In genomic region chr3:50260027-50260941, GRCh38 we compare ENCODE assay signal across 8 cellular contexts. TPM values are rescaled to one million over a fixed set of nuclear protein-coding genes. Genes with fewer than 3 reads are reported as not detected.
DNase-seq lines count a peak whose midpoint lies in the region; ATAC-seq, FAIRE-seq and TF ChIP-seq lines count a peak whose summit lies in the region.

No MANE protein-coding gene starts in this region.

- POLR2A ChIA-PET in H1 (lab: Charles Lee; ENCODE audit: partially characterized antibody) = interaction anchor here (0.6 to 4.3 kb wide), 20 partner anchors 11 to 134 kb away, joined by 3 to 35 read pairs (median 4); partner anchors contain the start of genes GNAI2, HYAL2, IFRD2 and SEMA3B

- peaks cover 2% of the 10 kb centered on the region; the same call in 1 of the 2 replicates for H3K23me2 ChIP-seq in H1 (ENCODE audit: low read depth, low read length)

- peak overlapping the region; percentile 83 for H4K91ac ChIP-seq in H1 (replicated peaks; ENCODE audit: insufficient read length, low read length)

- H3K4me3 ChIP-seq in BE2C (ENCODE audit: low read depth, low read length) (peak overlapping the region; percentile 65), H1 (ENCODE audit: extremely low read depth in 1 of 4, insufficient read depth in 2 of 4, low read depth in 3 of 4, low read length in 4 of 4) (peak overlapping the region; percentile 11 to 60 (median 34)), mesodermal cell (ENCODE audit: extremely low read depth, insufficient read depth, low read length, poor library complexity, severe bottlenecking) (peak overlapping the region; percentile 25)

- H3K27me3 ChIP-seq in BE2C = no peaks in the 10 kb centered on the region
- no peaks in the 10 kb centered on the region for H3K27me3 ChIP-seq in H1 (replicated peaks in 1 of 4; ENCODE audit: control insufficient read depth in 3 of 4, extremely low read depth in 1 of 4, insufficient read depth in 3 of 4, low read length in 3 of 4)

- H4K8ac ChIP-seq in H1 (ENCODE audit: extremely low read depth, insufficient read depth, low read length) = peak overlapping the region; percentile 83

- H4K20me1 ChIP-seq in H1 (replicated peaks in 1 of 2; ENCODE audit: control insufficient read depth in 1 of 2, insufficient read depth in 2 of 2, low read length in 2 of 2) = peaks cover 2 to 7% of the 10 kb centered on the region in 2 experiments

- WGBS in H1 (ENCODE audit: extremely low coverage in 1 of 2, insufficient coverage in 1 of 2, insufficient read length in 1 of 2, insufficient replicate concordance in 2 of 2, low coverage in 1 of 2, low lambda C conversion rate in 2 of 2, missing lambda C conversion rate in 1 of 2), 2 experiments = 5% methylated on average over 53 of the region's 70 CpGs; no CpG with 5 or more reads in 1 of the 2 experiments
- 4% methylated on average over 45 to 59 of the region's 70 CpGs for WGBS in mesodermal cell (ENCODE audit: insufficient coverage in 2 of 2), 2 experiments

- H3K4me1 ChIP-seq in BE2C = peaks cover 4% of the 10 kb centered on the region
- H3K4me1 ChIP-seq in H1 (replicated peaks in 1 of 4; ENCODE audit: control insufficient read depth in 3 of 4, insufficient read depth in 4 of 4, low read length in 3 of 4) = peaks cover 0 to 27% (median 22%) of the 10 kb centered on the region in 4 experiments; a peak in 6 of 7 replicates
- peaks cover 64% of the 10 kb centered on the region for H3K4me1 ChIP-seq in mesodermal cell (ENCODE audit: control insufficient read depth, insufficient read depth, low read length, poor library complexity, severe bottlenecking)

- H3K27ac ChIP-seq in H1 (ENCODE audit: low read depth, low read length) (peak overlapping the region; percentile 89), mesodermal cell (ENCODE audit: low read depth, low read length, severe bottlenecking) (peak overlapping the region; percentile 99)

- peak overlapping the region; percentile 41 to 79 (median 62) for H3K9ac ChIP-seq in H1 (replicated peaks in 1 of 4; ENCODE audit: extremely low read depth in 1 of 4, low read depth in 3 of 4, low read length in 3 of 4)

- no peak overlapping the region for H2BK120ac ChIP-seq in H1 (replicated peaks; ENCODE audit: low read depth, low read length)

- peak overlapping the region; percentile 81 for H4K5ac ChIP-seq in H1 (ENCODE audit: insufficient read length, low read depth, low read length)

- H3K56ac ChIP-seq in H1 (replicated peaks; ENCODE audit: insufficient read length, low read depth, low read length) = peak overlapping the region; percentile 23

- no peak overlapping the region for H2BK20ac ChIP-seq in H1 (ENCODE audit: low read length)

- TF ChIP-seq RAD21 in H1 (IDR thresholded peaks at IDR 0.05 in 1 of 2, conservative IDR thresholded peaks at IDR 0.05 in 1 of 2; ENCODE audit: low read depth in 2 of 2, low read length in 2 of 2) = peak; percentile 79 to 90

- H3K4me2 ChIP-seq in H1 (ENCODE audit: insufficient read depth in 1 of 2, low read depth in 2 of 2, low read length in 2 of 2) = peak overlapping the region; percentile 40 to 73; a peak in 3 of 4 replicates

- TF ChIP-seq CTCF in BE2C (IDR thresholded peaks at IDR 0.05; ENCODE audit: low read depth, low read length) (peak; percentile 66), H1 (IDR thresholded peaks at IDR 0.05; ENCODE audit: control extremely low read depth in 1 of 3, insufficient read depth in 1 of 3, low read depth in 1 of 3, low read length in 3 of 3) (peak in 2 of 3 experiments; percentile 93 to 96; a peak in 3 of 4 replicates)

- no peak overlapping the region for H3K23ac ChIP-seq in H1 (ENCODE audit: insufficient read length)

- peak in 1 of 2 experiments; percentile 9; a peak in 1 of 3 replicates for TF ChIP-seq EP300 in H1 (IDR thresholded peaks at IDR 0.05; ENCODE audit: borderline replicate concordance in 1 of 2, low read depth in 2 of 2, low read length in 2 of 2)

- DNase-seq in BE2C = peak; percentile 88
- peak; percentile 70 for DNase-seq in NOMO-1 treated with DMSO at 0.1 percent for 48 hours (lab: John Stamatoyannopoulos, UW; ENCODE audit: unreplicated experiment)
- peak; percentile 77 to 84 (median 80) for DNase-seq in activated CD8-positive, alpha-beta memory T cell treated with anti-CD3 and anti-CD28 coated beads for 48 hours (ENCODE audit: low read depth in 2 of 3, low spot score in 2 of 3)
- DNase-seq in H1 (ENCODE audit: low read depth in 1 of 2, low spot score in 2 of 2) = peak in 1 of 2 experiments; percentile 97
- peak; percentile 78 for DNase-seq in stimulated activated CD8-positive, alpha-beta memory T cell treated with anti-CD3 and anti-CD28 coated beads, Interleukin-15, amount 100 ng/mL, for 24 hours (ENCODE audit: low read depth)

- H3K4ac ChIP-seq in H1 (replicated peaks; ENCODE audit: insufficient read length, low read depth, low read length) = peak overlapping the region; percentile 79

- ATAC-seq in GM19023 (IDR thresholded peaks at IDR 0.05; ENCODE audit: unreplicated experiment) (peak; percentile 85), HG03342 (IDR thresholded peaks at IDR 0.05; ENCODE audit: unreplicated experiment) (peak; percentile 86)

- H2BK15ac ChIP-seq in H1 (ENCODE audit: low read length) = peak overlapping the region; percentile 92; the same call in 1 of the 2 replicates

- H3K36me3 ChIP-seq in BE2C = peaks cover 4% of the 10 kb centered on the region
- H3K36me3 ChIP-seq in H1 (ENCODE audit: control insufficient read depth in 2 of 4, insufficient read depth in 4 of 4, low read length in 3 of 4) = peaks cover 13 to 24% (median 17%) of the 10 kb centered on the region in 4 experiments; a peak in 7 of 8 replicates
- H3K36me3 ChIP-seq in mesodermal cell (ENCODE audit: control insufficient read depth, insufficient read depth, low read length) = peaks cover 41% of the 10 kb centered on the region

- H3K14ac ChIP-seq in H1 (ENCODE audit: insufficient read length) = no peak overlapping the region

- peak in 1 of 2 experiments; percentile 84; a peak in 2 of 3 replicates for TF ChIP-seq POLR2A in H1 (IDR thresholded peaks at IDR 0.05; ENCODE audit: control extremely low read depth in 1 of 2, low read depth in 2 of 2, low read length in 2 of 2)

- H3K9me3 ChIP-seq in BE2C (no peaks in the 10 kb centered on the region), H1 (ENCODE audit: insufficient read depth in 2 of 2, low read depth in 1 of 2, low read length in 1 of 2) (no peaks in the 10 kb centered on the region), mesodermal cell (ENCODE audit: control insufficient read depth, low read length) (no peaks in the 10 kb centered on the region)

- H3K79me1 ChIP-seq in H1 (ENCODE audit: low read depth, low read length) = no peaks in the 10 kb centered on the region

- CTCF ChIA-PET in H1 (lab: Charles Lee; ENCODE audit: partially characterized antibody) = interaction anchor here (0.9 to 53.5 kb wide), 11 partner anchors 9 to 94 kb away, joined by 3 to 2149 read pairs (median 13); partner anchors contain the start of genes GNAI2, GNAT1, HYAL2 and IFRD2

- H3K18ac ChIP-seq in H1 (ENCODE audit: extremely low read depth, low read length) = peak overlapping the region; percentile 86

- H2AFZ ChIP-seq in H1 (ENCODE audit: low read length) = no peak overlapping the region

- H2BK5ac ChIP-seq in H1 (ENCODE audit: low read depth, low read length) = peak overlapping the region; percentile 27

- FAIRE-seq in H1 (lab: Jason Lieb, UNC) = no peak

- no peak overlapping the region for H2AK5ac ChIP-seq in H1 (ENCODE audit: low read depth, low read length)

- H2BK12ac ChIP-seq in H1 (ENCODE audit: low read depth, low read length) = peak overlapping the region; percentile 78; the same call in 1 of the 2 replicates

- H3K79me2 ChIP-seq in H1 (ENCODE audit: control insufficient read depth in 1 of 2, insufficient read depth in 2 of 2, low read length in 2 of 2) = no peaks in the 10 kb centered on the region

RNA-seq across cellular contexts. Expression of gene SEMA3B, which starts 8.7 kb away (rescaled TPM):
- polyA plus RNA-seq in BE2C (2012; ENCODE audit: insufficient read depth, insufficient read length, low read depth) = 1.5 TPM
- total RNA-seq in H1 (2021; fragmentation: NEBNext Ultra II Directional; extraction: Animal tissue kit (Norgen Biotek cat#: 25700)) = 4.7 and 4.8 TPM in 2 replicates
- 3.0 and 7.1 TPM in 2 replicates for polyA plus RNA-seq in H1 (2011; rRNA removed)
- polyA plus RNA-seq in H1 (2011; cell fraction: cytosol; rRNA removed) = 7.4 TPM
- polyA plus RNA-seq in H1 (2011; cell fraction: nucleus; rRNA removed) = 37.5 TPM
- polyA plus RNA-seq in H1 (2012, experiment 1 of 2) = 3.1 to 6.7 TPM (median 5.4 TPM) in 4 replicates
- 2.1 TPM for polyA plus RNA-seq in H1 (2012, experiment 2 of 2)
- polyA plus RNA-seq in H1 (2013, experiment 1 of 2) = 2.4 TPM
- 2.4 TPM for polyA plus RNA-seq in H1 (2013, experiment 2 of 2)
- polyA minus RNA-seq in H1 (2011; rRNA and poly(A)+ RNA removed) = 1.2 and 1.4 TPM in 2 replicates
- 9.0 TPM for polyA minus RNA-seq in H1 (2011; cell fraction: cytosol; rRNA and poly(A)+ RNA removed)
- polyA minus RNA-seq in H1 (2011; cell fraction: nucleus; rRNA and poly(A)+ RNA removed) = 6.6 TPM
- 6.8 TPM for polyA plus RNA-seq in mesodermal cell (2013, experiment 1 of 2)
- polyA plus RNA-seq in mesodermal cell (2013, experiment 2 of 2) = 6.1 TPM

RNA-seq across cellular contexts. Expression of gene LSMEM2, which starts 18.6 kb away (rescaled TPM):
- polyA plus RNA-seq in BE2C (2012; ENCODE audit: insufficient read depth, insufficient read length, low read depth) = not detected
- total RNA-seq in H1 (2021; fragmentation: NEBNext Ultra II Directional; extraction: Animal tissue kit (Norgen Biotek cat#: 25700)) = 0.57 and 0.58 TPM in 2 replicates
- polyA plus RNA-seq in H1 (2011; rRNA removed) = 0.68 and 0.94 TPM in 2 replicates
- polyA plus RNA-seq in H1 (2011; cell fraction: cytosol; rRNA removed) = 0.74 TPM
- 1.1 TPM for polyA plus RNA-seq in H1 (2011; cell fraction: nucleus; rRNA removed)
- polyA plus RNA-seq in H1 (2012, experiment 1 of 2) = 0.37 to 0.74 TPM (median 0.57 TPM) in 4 replicates
- 0.38 TPM for polyA plus RNA-seq in H1 (2012, experiment 2 of 2)
- polyA plus RNA-seq in H1 (2013, experiment 1 of 2) = 0.20 TPM
- 0.15 TPM for polyA plus RNA-seq in H1 (2013, experiment 2 of 2)
- polyA minus RNA-seq in H1 (2011; rRNA and poly(A)+ RNA removed) = 0.63 and 0.69 TPM in 2 replicates
- polyA minus RNA-seq in H1 (2011; cell fraction: cytosol; rRNA and poly(A)+ RNA removed) = not detected
- polyA minus RNA-seq in H1 (2011; cell fraction: nucleus; rRNA and poly(A)+ RNA removed) = not detected
- polyA plus RNA-seq in mesodermal cell (2013, experiment 1 of 2) = not detected
- polyA plus RNA-seq in mesodermal cell (2013, experiment 2 of 2) = not detected

RNA-seq across cellular contexts. Expression of gene GNAI2, which starts 24.3 kb away (rescaled TPM):
- 107 TPM for polyA plus RNA-seq in BE2C (2012; ENCODE audit: insufficient read depth, insufficient read length, low read depth)
- 168 and 169 TPM in 2 replicates for total RNA-seq in H1 (2021; fragmentation: NEBNext Ultra II Directional; extraction: Animal tissue kit (Norgen Biotek cat#: 25700))
- 516 and 539 TPM in 2 replicates for polyA plus RNA-seq in H1 (2011; rRNA removed)
- 378 TPM for polyA plus RNA-seq in H1 (2011; cell fraction: cytosol; rRNA removed)
- 319 TPM for polyA plus RNA-seq in H1 (2011; cell fraction: nucleus; rRNA removed)
- 135 to 260 TPM (median 228 TPM) in 4 replicates for polyA plus RNA-seq in H1 (2012, experiment 1 of 2)
- polyA plus RNA-seq in H1 (2012, experiment 2 of 2) = 195 TPM
- polyA plus RNA-seq in H1 (2013, experiment 1 of 2) = 215 TPM
- 242 TPM for polyA plus RNA-seq in H1 (2013, experiment 2 of 2)
- 310 and 337 TPM in 2 replicates for polyA minus RNA-seq in H1 (2011; rRNA and poly(A)+ RNA removed)
- polyA minus RNA-seq in H1 (2011; cell fraction: cytosol; rRNA and poly(A)+ RNA removed) = 106 TPM
- polyA minus RNA-seq in H1 (2011; cell fraction: nucleus; rRNA and poly(A)+ RNA removed) = 98.5 TPM
- 395 TPM for polyA plus RNA-seq in mesodermal cell (2013, experiment 1 of 2)
- 323 TPM for polyA plus RNA-seq in mesodermal cell (2013, experiment 2 of 2)

RNA-seq across cellular contexts. Expression of gene IFRD2, which starts 31.9 kb away (rescaled TPM):
- polyA plus RNA-seq in BE2C (2012; ENCODE audit: insufficient read depth, insufficient read length, low read depth) = 300 TPM
- total RNA-seq in H1 (2021; fragmentation: NEBNext Ultra II Directional; extraction: Animal tissue kit (Norgen Biotek cat#: 25700)) = 88.8 and 97.8 TPM in 2 replicates
- 76.7 and 123 TPM in 2 replicates for polyA plus RNA-seq in H1 (2011; rRNA removed)
- 76.7 TPM for polyA plus RNA-seq in H1 (2011; cell fraction: cytosol; rRNA removed)
- polyA plus RNA-seq in H1 (2011; cell fraction: nucleus; rRNA removed) = 310 TPM
- 72.6 to 93.2 TPM (median 89.6 TPM) in 4 replicates for polyA plus RNA-seq in H1 (2012, experiment 1 of 2)
- polyA plus RNA-seq in H1 (2012, experiment 2 of 2) = 133 TPM
- 61.4 TPM for polyA plus RNA-seq in H1 (2013, experiment 1 of 2)
- polyA plus RNA-seq in H1 (2013, experiment 2 of 2) = 54.6 TPM
- polyA minus RNA-seq in H1 (2011; rRNA and poly(A)+ RNA removed) = 47.8 and 50.1 TPM in 2 replicates
- polyA minus RNA-seq in H1 (2011; cell fraction: cytosol; rRNA and poly(A)+ RNA removed) = 33.3 TPM
- 86.7 TPM for polyA minus RNA-seq in H1 (2011; cell fraction: nucleus; rRNA and poly(A)+ RNA removed)
- 42.2 TPM for polyA plus RNA-seq in mesodermal cell (2013, experiment 1 of 2)
- polyA plus RNA-seq in mesodermal cell (2013, experiment 2 of 2) = 33.5 TPM

RNA-seq across cellular contexts. Expression of gene HYAL3, which starts 38.9 kb away (rescaled TPM):
- 4.2 TPM for polyA plus RNA-seq in BE2C (2012; ENCODE audit: insufficient read depth, insufficient read length, low read depth)
- total RNA-seq in H1 (2021; fragmentation: NEBNext Ultra II Directional; extraction: Animal tissue kit (Norgen Biotek cat#: 25700)) = 3.2 and 4.9 TPM in 2 replicates
- 12.2 and 13.0 TPM in 2 replicates for polyA plus RNA-seq in H1 (2011; rRNA removed)
- polyA plus RNA-seq in H1 (2011; cell fraction: cytosol; rRNA removed) = 7.5 TPM
- 9.4 TPM for polyA plus RNA-seq in H1 (2011; cell fraction: nucleus; rRNA removed)
- polyA plus RNA-seq in H1 (2012, experiment 1 of 2) = 3.3 to 4.6 TPM (median 4.3 TPM) in 4 replicates
- 6.7 TPM for polyA plus RNA-seq in H1 (2012, experiment 2 of 2)
- polyA plus RNA-seq in H1 (2013, experiment 1 of 2) = 3.5 TPM
- 3.8 TPM for polyA plus RNA-seq in H1 (2013, experiment 2 of 2)
- 2.1 and 6.2 TPM in 2 replicates for polyA minus RNA-seq in H1 (2011; rRNA and poly(A)+ RNA removed)
- polyA minus RNA-seq in H1 (2011; cell fraction: cytosol; rRNA and poly(A)+ RNA removed) = 5.6 TPM
- 5.2 TPM for polyA minus RNA-seq in H1 (2011; cell fraction: nucleus; rRNA and poly(A)+ RNA removed)
- polyA plus RNA-seq in mesodermal cell (2013, experiment 1 of 2) = 5.5 TPM
- polyA plus RNA-seq in mesodermal cell (2013, experiment 2 of 2) = 4.2 TPM
